9 cellular contexts compared by ENCODE assay signal in the genomic region with DNA sequence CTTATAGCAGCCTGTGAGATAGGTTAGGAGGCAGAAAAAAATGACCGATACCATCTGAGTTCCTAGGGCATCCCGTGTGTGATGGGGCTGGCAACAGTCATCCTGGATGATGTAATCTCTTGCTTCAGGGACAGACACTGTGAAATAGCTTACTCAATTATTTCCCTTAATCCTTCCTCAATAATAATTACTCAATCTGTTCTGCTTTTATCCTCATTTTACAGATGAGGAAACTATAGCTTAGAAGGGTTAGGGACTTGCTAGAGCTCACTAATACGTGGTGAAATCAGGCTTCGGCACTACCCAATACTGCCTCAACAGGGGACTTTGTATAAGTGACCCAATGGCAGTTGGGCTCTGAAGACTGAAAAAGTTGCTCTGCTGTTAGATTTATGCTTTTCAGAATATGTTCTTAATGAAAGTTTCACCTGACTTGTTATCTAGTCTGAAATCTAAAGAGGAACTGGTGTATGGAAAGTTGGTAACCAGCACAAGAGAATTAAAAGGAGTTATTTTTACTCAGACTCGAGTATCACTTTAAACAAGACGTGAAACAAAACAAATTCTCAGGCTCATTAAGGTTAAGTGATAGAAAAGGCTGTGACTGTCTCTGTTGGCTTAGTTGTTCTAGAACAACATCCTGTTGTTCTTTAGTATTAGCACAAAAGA. TPM values are rescaled to one million over a fixed set of nuclear protein-coding genes. Genes with fewer than 3 reads are reported as not detected.
A peak's percentile ranks its signal among the peaks of the same experiment; 100 is the strongest.
DNase-seq lines count a peak whose midpoint lies in the region; ATAC-seq and TF ChIP-seq lines count a peak whose summit lies in the region.
"Had no signal": no experiment of that assay in that cellular context is flagged by ENCODE, and none has a peak within 500 bp of the region (broad histone marks: within the 10 kb centered on the region; RNA-seq: fewer than 3 reads in every experiment).

No MANE protein-coding gene starts in this region.

- peaks cover 20% of the 10 kb centered on the region for H3K4me1 ChIP-seq in OCI-LY1 (ENCODE audit: insufficient read depth, low read length, severe bottlenecking)
- H3K4me1 ChIP-seq in heart left ventricle = peaks cover 0 to 38% (median 0%) of the 10 kb centered on the region in 12 donors

- TF ChIP-seq POLR2A in heart left ventricle (IDR thresholded peaks at IDR 0.05) = no peak

- no peaks in the 10 kb centered on the region for H3K9me2 ChIP-seq in OCI-LY1 (ENCODE audit: low read depth, low read length)

- H3K27me3 Mint-ChIP-seq in activated T-cell treated with anti-CD3 and anti-CD28 coated beads, Interleukin-2, amount 50 U/mL, for 72 hours (ENCODE audit: low read depth) = no peaks in the 10 kb centered on the region

- H3K27me3 ChIP-seq in OCI-LY1 (ENCODE audit: insufficient read depth, low read length) = no peaks in the 10 kb centered on the region
- H3K27me3 ChIP-seq in heart left ventricle = no peaks in the 10 kb centered on the region
- H3K27me3 ChIP-seq: BLaER1 had no signal

- TF ChIP-seq CTCF in OCI-LY1 (IDR thresholded peaks at IDR 0.05; ENCODE audit: low read length) (0 out of 2 replicates have a peak, but pooled peaks have one; percentile 10), heart left ventricle (IDR thresholded peaks at IDR 0.05) (no peak)

- intact Hi-C loops in heart left ventricle (cut with DNase I) = no loop called here

- no peak for DNase-seq in activated T-cell treated with anti-CD3 and anti-CD28 coated beads, Interleukin-2, amount 50 U/mL, for 72 hours
- DNase-seq in activated T-cell treated with anti-CD3 and anti-CD28 coated beads, Interleukin-2, amount 50 U/mL, for 48 hours = no peak
- peak in 1 of 5 donors; percentile 26 for DNase-seq in heart left ventricle
- no peak for DNase-seq in NCI-H524 treated with DMSO at 0.1 percent for 48 hours (lab: John Stamatoyannopoulos, UW)
- no peak for DNase-seq in cerebellum (ENCODE audit: low spot score)
- DNase-seq in superior temporal gyrus (ENCODE audit: extremely low spot score) = no peak

- no peaks in the 10 kb centered on the region for H4K20me1 ChIP-seq in OCI-LY1 (ENCODE audit: insufficient read depth, low read length)
- H4K20me1 ChIP-seq: BLaER1 had no signal

- H3K27ac ChIP-seq in OCI-LY1 (ENCODE audit: low read depth, low read length, poor library complexity, severe bottlenecking) (peak overlapping the region; percentile 3), heart left ventricle (peak overlapping the region in 1 of 12 donors; percentile 71)
- H3K27ac ChIP-seq: BLaER1 had no signal

- peak; percentile 30 to 40 for ATAC-seq in activated T-cell treated with anti-CD3 and anti-CD28 coated beads, Interleukin-2, amount 50 U/mL, for 72 hours (replicated peaks in 1 of 2)
- peak; percentile 72 for ATAC-seq in HG02798 (IDR thresholded peaks at IDR 0.05; ENCODE audit: poor library complexity, unreplicated experiment)
- ATAC-seq in heart left ventricle = peak; percentile 55 to 81 (median 60)

- H3K27ac Mint-ChIP-seq in activated T-cell treated with anti-CD3 and anti-CD28 coated beads, Interleukin-2, amount 50 U/mL, for 72 hours = peak overlapping the region; percentile 78

- no peak overlapping the region for H3K4me3 ChIP-seq in OCI-LY1 (ENCODE audit: low read depth, low read length, poor library complexity, severe bottlenecking)
- H3K4me3 ChIP-seq in heart left ventricle = no peak overlapping the region
- H3K4me3 ChIP-seq: BLaER1 had no signal

- no peak overlapping the region for H2AFZ ChIP-seq in OCI-LY1 (ENCODE audit: low read length)

- peak overlapping the region; percentile 5 to 37 for H3K4me3 Mint-ChIP-seq in activated T-cell treated with anti-CD3 and anti-CD28 coated beads, Interleukin-2, amount 50 U/mL, for 72 hours

- H3K9me3 ChIP-seq in OCI-LY1 (ENCODE audit: low read length) (peaks cover 10% of the 10 kb centered on the region; the same call in 1 of the 2 replicates), heart left ventricle (peaks cover 0 to 14% (median 0%) of the 10 kb centered on the region in 12 donors)

- WGBS in heart left ventricle, 4 donors = 70 to 83% (median 74%) methylated on average over 6 of the region's 6 CpGs

- H3K4me1 Mint-ChIP-seq in activated T-cell treated with anti-CD3 and anti-CD28 coated beads, Interleukin-2, amount 50 U/mL, for 72 hours (ENCODE audit: low read depth) = peaks cover 56% of the 10 kb centered on the region

- peaks cover 12 to 17% of the 10 kb centered on the region in 2 donors for H3K9me3 Mint-ChIP-seq in activated T-cell treated with anti-CD3 and anti-CD28 coated beads, Interleukin-2, amount 50 U/mL, for 72 hours

- no peaks in the 10 kb centered on the region for H3F3A ChIP-seq in OCI-LY1 (ENCODE audit: insufficient read depth, low read length)

- H3K9ac ChIP-seq in OCI-LY1 (ENCODE audit: low read length) = no peak overlapping the region
- H3K9ac ChIP-seq: BLaER1 had no signal

- H3K79me2 ChIP-seq in OCI-LY1 (ENCODE audit: insufficient read depth, low read length) = no peaks in the 10 kb centered on the region

- H3K36me3 ChIP-seq in OCI-LY1 (ENCODE audit: insufficient read depth, low read length) = peaks cover 18% of the 10 kb centered on the region
- H3K36me3 ChIP-seq in heart left ventricle = peaks cover 0 to 89% (median 73%) of the 10 kb centered on the region in 9 donors

- peaks cover 34 to 68% of the 10 kb centered on the region in 2 donors for H3K36me3 Mint-ChIP-seq in activated T-cell treated with anti-CD3 and anti-CD28 coated beads, Interleukin-2, amount 50 U/mL, for 72 hours (ENCODE audit: insufficient read depth in 2 of 2)

- H3K4me2 ChIP-seq in OCI-LY1 (ENCODE audit: low read length) = no peak overlapping the region
- H3K4me2 ChIP-seq: BLaER1 had no signal

RNA-seq across cellular contexts. Expression of gene CD55, which starts 14.4 kb away (rescaled TPM):
- total RNA-seq in activated T-cell treated with anti-CD3 and anti-CD28 coated beads, Interleukin-2, amount 50 U/mL, for 72 hours = 100 to 1,000 TPM; 137 to 147 TPM
- 100 to 1,000 TPM in 4 of 9 donors, 10 to 100 TPM in 5; 68.8 to 149 (median 91.2) TPM for total RNA-seq in heart left ventricle
- 100 to 1,000 TPM in 1 of 2 donors, 10 to 100 TPM in 1; 28.6 to 130 TPM for polyA plus RNA-seq in heart left ventricle
- total RNA-seq in cerebellum = 6.9 TPM
